In the genomic region with DNA sequence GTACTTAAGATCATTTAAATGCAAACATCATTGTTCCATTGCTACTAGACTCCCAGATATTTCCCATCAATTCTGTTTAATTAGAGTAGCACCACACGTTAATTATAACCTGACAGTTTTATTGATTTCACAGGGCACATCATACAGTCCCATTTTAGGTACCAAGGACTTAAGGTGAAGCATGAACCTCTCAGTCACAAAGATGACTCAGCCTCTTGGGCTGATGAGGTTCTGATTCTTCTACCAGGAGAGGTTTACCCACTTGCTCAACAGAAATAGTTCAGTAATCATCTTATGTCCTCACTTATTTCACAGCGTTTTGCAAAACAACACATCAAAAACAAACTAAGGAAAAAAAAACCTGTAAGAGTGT, we compare ENCODE assay signal across 8 cellular contexts.
DNase-seq lines count a peak whose midpoint lies in the region; ATAC-seq, FAIRE-seq and TF ChIP-seq lines count a peak whose summit lies in the region.

No MANE protein-coding gene starts in this region.

- POLR2A ChIA-PET in endothelial cell of umbilical vein (lab: Charles Lee) = interaction anchor here (0.7 to 1.3 kb wide), 2 partner anchors 27 to 36 kb away, joined by 3 read pairs; no protein-coding TSS in a partner anchor

- H3K4me1 ChIP-seq in RWPE2 (ENCODE audit: insufficient read depth, poor library complexity, severe bottlenecking) (peaks cover 77% of the 10 kb centered on the region), endothelial cell of umbilical vein (ENCODE audit: control insufficient read depth, extremely low read depth, insufficient read depth, low read length) (peaks cover 65% of the 10 kb centered on the region), parathyroid adenoma (peaks cover 30% of the 10 kb centered on the region)

- peak overlapping the region; percentile 71 for H3K27ac ChIP-seq in RWPE2 (ENCODE audit: poor library complexity, severe bottlenecking)
- H3K27ac ChIP-seq in endothelial cell of umbilical vein (ENCODE audit: insufficient read depth, low read depth, low read length) = peak overlapping the region; percentile 76
- peak overlapping the region; percentile 80 for H3K27ac ChIP-seq in parathyroid adenoma

- H3K9me3 ChIP-seq in RWPE2 (ENCODE audit: severe bottlenecking) = no peaks in the 10 kb centered on the region
- no peaks in the 10 kb centered on the region for H3K9me3 ChIP-seq in endothelial cell of umbilical vein (replicated peaks; ENCODE audit: control insufficient read depth, insufficient read depth, low read length)
- H3K9me3 ChIP-seq in parathyroid adenoma (ENCODE audit: control insufficient read depth, low read length) = no peaks in the 10 kb centered on the region

- TSS peak; percentile 72 for BruUV-seq in endothelial cell of umbilical vein (replicated peaks; lab: Mats Ljungman, UMichigan)

- DNase-seq in EH (ENCODE audit: low read depth) = peak; percentile 63
- DNase-seq in RWPE2 (ENCODE audit: low spot score) = no peak
- no peak for DNase-seq in endothelial cell of umbilical vein (ENCODE audit: low read depth, low spot score)
- DNase-seq in HPDE6-E6E7 (ENCODE audit: extremely low spot score) = no peak
- DNase-seq in middle frontal gyrus (ENCODE audit: extremely low spot score, low spot score) = no peak

- no peaks in the 10 kb centered on the region for H4K20me1 ChIP-seq in endothelial cell of umbilical vein (replicated peaks; ENCODE audit: control insufficient read depth, extremely low read depth, insufficient read depth, low read length)

- CTCF ChIA-PET in endothelial cell of umbilical vein (lab: Charles Lee) = interaction anchor here (1.0 to 1.7 kb wide), 6 partner anchors 13 to 94 kb away, joined by 3 to 7 read pairs (median 3); no protein-coding TSS in a partner anchor

- peak; percentile 4 for FAIRE-seq in endothelial cell of umbilical vein (lab: Jason Lieb, UNC)

- H3K9me1 ChIP-seq in endothelial cell of umbilical vein (replicated peaks; ENCODE audit: control insufficient read depth, extremely low read depth, insufficient read depth, low read length) = no peaks in the 10 kb centered on the region

- dilution Hi-C loops in endothelial cell of umbilical vein (cut with MboI; ENCODE audit: extremely low pct_ligation_motif_present, low sequenced_read_pairs) = no loop called here

- H2AFZ ChIP-seq in endothelial cell of umbilical vein (ENCODE audit: low read depth, low read length) (no peak overlapping the region), parathyroid adenoma (peak overlapping the region; percentile 78)

- H3K4me2 ChIP-seq in endothelial cell of umbilical vein (ENCODE audit: insufficient read depth, low read length) = peak overlapping the region; percentile 54
- no peak overlapping the region for H3K4me2 ChIP-seq in parathyroid adenoma (ENCODE audit: low read length)

- H3K4me3 ChIP-seq in RWPE2 (ENCODE audit: severe bottlenecking) (no peak overlapping the region), endothelial cell of umbilical vein (replicated peaks in 1 of 3; ENCODE audit: insufficient read depth in 1 of 3, low read depth in 1 of 3, low read length in 3 of 3) (no peak overlapping the region), parathyroid adenoma (ENCODE audit: low read depth, low read length) (no peak overlapping the region)

- intact Hi-C loops in endothelial cell of umbilical vein (cut with micrococcal nuclease) = loop anchor here (1.0 to 10.0 kb wide), 7 partner anchors 22 to 432 kb away; no protein-coding TSS in a partner anchor

- H3K36me3 ChIP-seq in RWPE2 (ENCODE audit: low read depth) (no peaks in the 10 kb centered on the region), endothelial cell of umbilical vein (ENCODE audit: control insufficient read depth in 2 of 2, extremely low read depth in 1 of 2, insufficient read depth in 2 of 2, low read length in 2 of 2) (no peaks in the 10 kb centered on the region), parathyroid adenoma (ENCODE audit: control insufficient read depth, insufficient read depth, low read length) (no peaks in the 10 kb centered on the region)

- ATAC-seq in RWPE2 (ENCODE audit: low read depth) (peak; percentile 32; the same call in 2 of the 3 replicates), GM19023 (IDR thresholded peaks at IDR 0.05; ENCODE audit: unreplicated experiment) (no peak), HG03520 (IDR thresholded peaks at IDR 0.05; ENCODE audit: unreplicated experiment) (no peak)

- H3K27me3 ChIP-seq in RWPE2 (ENCODE audit: insufficient read depth, poor library complexity, severe bottlenecking) = no peaks in the 10 kb centered on the region
- no peaks in the 10 kb centered on the region for H3K27me3 ChIP-seq in endothelial cell of umbilical vein (ENCODE audit: control insufficient read depth in 2 of 2, insufficient read depth in 2 of 2, low read length in 2 of 2)
- no peaks in the 10 kb centered on the region for H3K27me3 ChIP-seq in parathyroid adenoma (ENCODE audit: control insufficient read depth, insufficient read depth, low read length)

- H3K9ac ChIP-seq in endothelial cell of umbilical vein (replicated peaks; ENCODE audit: extremely low read depth, insufficient read depth, low read length) (peak overlapping the region; percentile 60), parathyroid adenoma (no peak overlapping the region)

- TF ChIP-seq CTCF in RWPE2 (IDR thresholded peaks at IDR 0.05; ENCODE audit: poor library complexity, severe bottlenecking) = no peak
- no peak for TF ChIP-seq CTCF in endothelial cell of umbilical vein (IDR thresholded peaks at IDR 0.05; ENCODE audit: extremely low read depth in 1 of 2, insufficient read depth in 1 of 2, low read depth in 1 of 2, low read length in 2 of 2)
- no peak for TF ChIP-seq CTCF in parathyroid adenoma (IDR thresholded peaks at IDR 0.05)

- H3K79me2 ChIP-seq in endothelial cell of umbilical vein (ENCODE audit: control insufficient read depth, insufficient read depth, low read length) = no peaks in the 10 kb centered on the region
- peaks cover 7% of the 10 kb centered on the region for H3K79me2 ChIP-seq in parathyroid adenoma

- TF ChIP-seq POLR2A in endothelial cell of umbilical vein (IDR thresholded peaks at IDR 0.05; ENCODE audit: low read depth, low read length) = no peak

TF ChIP-seq in endothelial cell of umbilical vein, 7 proteins besides CTCF, POLR2A, EP300 and RAD21:
- TF ChIP-seq MYC (IDR thresholded peaks at IDR 0.05; ENCODE audit: low read depth, low read length) = no peak
- TF ChIP-seq FOS (IDR thresholded peaks at IDR 0.05; ENCODE audit: borderline replicate concordance, insufficient read depth, low read length) = no peak
- no peak for TF ChIP-seq GATA2 (IDR thresholded peaks at IDR 0.05; ENCODE audit: insufficient read depth, insufficient read length, low read depth, low read length)
- TF ChIP-seq POLR2AphosphoS5 (IDR thresholded peaks at IDR 0.05; ENCODE audit: insufficient read depth, low read depth, low read length) = no peak
- no peak for TF ChIP-seq EZH2 (IDR thresholded peaks at IDR 0.05; ENCODE audit: borderline replicate concordance, low read depth, low read length, severe bottlenecking)
- no peak for TF ChIP-seq JUN (IDR thresholded peaks at IDR 0.05; ENCODE audit: borderline replicate concordance, insufficient read depth, insufficient read length, low read depth)
TF ChIP-seq in endothelial cell of umbilical vein: peak in this region for 0.
